Comparison of ENCODE assay signal across 11 cellular contexts in genomic region chr1:202017385-202018225, GRCh38. TPM values are rescaled to one million over a fixed set of nuclear protein-coding genes. Genes with fewer than 3 reads are reported as not detected.
DNase-seq lines count a peak whose midpoint lies in the region; ATAC-seq, FAIRE-seq and TF ChIP-seq lines count a peak whose summit lies in the region.
"Had no signal": no experiment of that assay in that cellular context is flagged by ENCODE, and none has a peak within 500 bp of the region (broad histone marks: within the 10 kb centered on the region; RNA-seq: fewer than 3 reads in every experiment).

No MANE protein-coding gene starts in this region.

- H2BK120ac ChIP-seq in H1 (replicated peaks; ENCODE audit: low read depth, low read length) = no peak overlapping the region

- H3K4me3 ChIP-seq in H1 (ENCODE audit: extremely low read depth in 1 of 4, insufficient read depth in 2 of 4, low read depth in 3 of 4, low read length in 4 of 4) (no peak overlapping the region), pancreas (peak overlapping the region in 2 of 4 donors; percentile 10 to 83), adrenal gland (no peak overlapping the region), ascending aorta (no peak overlapping the region)

- DNase-seq in DMS79 (lab: John Stamatoyannopoulos, UW) = peak; percentile 71
- DNase-seq in NCI-H2029 treated with DMSO at 0.1 percent for 48 hours (lab: John Stamatoyannopoulos, UW) = peak; percentile 67
- no peak for DNase-seq in H1 (ENCODE audit: low read depth in 1 of 2, low spot score in 2 of 2)
- peak; percentile 56 to 82 (median 72) for DNase-seq in pancreas
- DNase-seq in adrenal gland = no peak
- no peak for DNase-seq in activated gamma-delta T cell treated with Interleukin-2 at 50 U/mL for 16 hours
- no peak for DNase-seq in ascending aorta (ENCODE audit: low spot score in 2 of 2)
- no peak for DNase-seq in H54 (ENCODE audit: insufficient read length, low spot score)
- DNase-seq: activated T-cell treated with anti-CD3 and anti-CD28 coated beads, Interleukin-2, amount 50 U/mL, for 72 hours; NCI-H1048 had no signal

- H3K79me1 ChIP-seq in H1 (ENCODE audit: low read depth, low read length) = no peaks in the 10 kb centered on the region

- H3K36me3 ChIP-seq in H1 (ENCODE audit: control insufficient read depth in 2 of 4, insufficient read depth in 4 of 4, low read length in 3 of 4) (peaks cover 8 to 33% (median 16%) of the 10 kb centered on the region in 4 experiments; a peak in 7 of 8 replicates), pancreas (peaks cover 5 to 40% (median 13%) of the 10 kb centered on the region in 3 donors), adrenal gland (replicated peaks in 1 of 2) (no peaks in the 10 kb centered on the region), ascending aorta (no peaks in the 10 kb centered on the region)

- FAIRE-seq in H1 (lab: Jason Lieb, UNC) (no peak), pancreas (lab: Jason Lieb, UNC) (no peak), H54 (lab: Jason Lieb, UNC) (no peak)

- no peak overlapping the region; the same call in 1 of the 2 replicates for H2AK5ac ChIP-seq in H1 (ENCODE audit: low read depth, low read length)

- intact Hi-C loops in pancreas (cut with DNase I) (no loop called here), adrenal gland (cut with DNase I) (no loop called here), ascending aorta (cut with DNase I) (no loop called here)

- POLR2A ChIA-PET in H1 (lab: Charles Lee; ENCODE audit: partially characterized antibody) = interaction anchor here (0.6 to 6.9 kb wide), 9 partner anchors 7 to 128 kb away, joined by 3 to 33 read pairs (median 5); partner anchors contain the start of gene ELF3

- H3K4me1 ChIP-seq in H1 (replicated peaks in 1 of 4; ENCODE audit: control insufficient read depth in 3 of 4, insufficient read depth in 4 of 4, low read length in 3 of 4) (peaks cover 0 to 13% (median 2%) of the 10 kb centered on the region in 4 experiments; a peak in 5 of 7 replicates), pancreas (peaks cover 31 to 43% (median 37%) of the 10 kb centered on the region in 3 donors), adrenal gland (replicated peaks in 1 of 2) (peaks cover 0 to 5% of the 10 kb centered on the region in 2 donors), ascending aorta (no peaks in the 10 kb centered on the region)

- H4K20me1 ChIP-seq in H1 (replicated peaks in 1 of 2; ENCODE audit: control insufficient read depth in 1 of 2, insufficient read depth in 2 of 2, low read length in 2 of 2) = no peaks in the 10 kb centered on the region

- H4K5ac ChIP-seq in H1 (ENCODE audit: insufficient read length, low read depth, low read length) = no peak overlapping the region

- CTCF ChIA-PET in H1 (lab: Charles Lee; ENCODE audit: partially characterized antibody) = interaction anchor here (0.8 to 27.9 kb wide), 13 partner anchors 7 to 137 kb away, joined by 3 to 1014 read pairs (median 3); partner anchors contain the start of genes ELF3 and GPR37L1

- no peak for TF ChIP-seq EP300 in H1 (IDR thresholded peaks at IDR 0.05; ENCODE audit: borderline replicate concordance in 1 of 2, low read depth in 2 of 2, low read length in 2 of 2)

- peak; percentile 30 to 38 (median 34) for ATAC-seq in pancreas
- ATAC-seq: activated T-cell treated with anti-CD3 and anti-CD28 coated beads, Interleukin-2, amount 50 U/mL, for 72 hours had no signal

- H3K79me2 ChIP-seq in H1 (ENCODE audit: control insufficient read depth in 1 of 2, insufficient read depth in 2 of 2, low read length in 2 of 2) = no peaks in the 10 kb centered on the region

- H2AFZ ChIP-seq in H1 (ENCODE audit: low read length) = no peak overlapping the region

- H4K91ac ChIP-seq in H1 (replicated peaks; ENCODE audit: insufficient read length, low read length) = peak overlapping the region; percentile 89

- H2BK20ac ChIP-seq in H1 (ENCODE audit: low read length) = no peak overlapping the region

- no peak overlapping the region for H2BK12ac ChIP-seq in H1 (ENCODE audit: low read depth, low read length)

- H2BK15ac ChIP-seq in H1 (ENCODE audit: low read length) = no peak overlapping the region

- no peak overlapping the region for H3K27ac ChIP-seq in H1 (ENCODE audit: low read depth, low read length)
- H3K27ac ChIP-seq in pancreas = peak overlapping the region; percentile 68 to 97 (median 82)
- H3K27ac ChIP-seq in adrenal gland = no peak overlapping the region
- H3K27ac ChIP-seq in ascending aorta = no peak overlapping the region

- no peaks in the 10 kb centered on the region for H3K9me3 ChIP-seq in H1 (ENCODE audit: insufficient read depth in 2 of 2, low read depth in 1 of 2, low read length in 1 of 2)
- H3K9me3 ChIP-seq in pancreas = no peaks in the 10 kb centered on the region
- no peaks in the 10 kb centered on the region for H3K9me3 ChIP-seq in adrenal gland (replicated peaks in 1 of 3)
- no peaks in the 10 kb centered on the region for H3K9me3 ChIP-seq in ascending aorta

- H2BK5ac ChIP-seq in H1 (ENCODE audit: low read depth, low read length) = peak overlapping the region; percentile 57; the same call in 1 of the 2 replicates

- H4K8ac ChIP-seq in H1 (ENCODE audit: extremely low read depth, insufficient read depth, low read length) = no peak overlapping the region; the same call in 1 of the 2 replicates

- no peak for TF ChIP-seq RAD21 in H1 (IDR thresholded peaks at IDR 0.05 in 1 of 2, conservative IDR thresholded peaks at IDR 0.05 in 1 of 2; ENCODE audit: low read depth in 2 of 2, low read length in 2 of 2)

- no peak overlapping the region for H3K23ac ChIP-seq in H1 (ENCODE audit: insufficient read length)

- TF ChIP-seq POLR2A in H1 (IDR thresholded peaks at IDR 0.05; ENCODE audit: control extremely low read depth in 1 of 2, low read depth in 2 of 2, low read length in 2 of 2) = no peak
- no peak for TF ChIP-seq POLR2A in adrenal gland (IDR thresholded peaks at IDR 0.05)
- no peak for TF ChIP-seq POLR2A in H54 (IDR thresholded peaks at IDR 0.05; ENCODE audit: low read depth, low read length)

- H3K56ac ChIP-seq in H1 (replicated peaks; ENCODE audit: insufficient read length, low read depth, low read length) = no peak overlapping the region

- H3K9ac ChIP-seq in H1 (replicated peaks in 1 of 4; ENCODE audit: extremely low read depth in 1 of 4, low read depth in 3 of 4, low read length in 3 of 4) = no peak overlapping the region

- 89% methylated on average over 24 of the region's 24 CpGs; no CpG with 5 or more reads in 1 of the 2 experiments for WGBS in H1 (ENCODE audit: extremely low coverage in 1 of 2, insufficient coverage in 1 of 2, insufficient read length in 1 of 2, insufficient replicate concordance in 2 of 2, low coverage in 1 of 2, low lambda C conversion rate in 2 of 2, missing lambda C conversion rate in 1 of 2), 2 experiments
- 55 to 57% methylated on average over 24 of the region's 24 CpGs for WGBS in pancreas, 2 donors
- WGBS in adrenal gland, 4 donors = 81 to 91% (median 90%) methylated on average over 20 to 24 of the region's 24 CpGs

- H3K4me2 ChIP-seq in H1 (ENCODE audit: insufficient read depth in 1 of 2, low read depth in 2 of 2, low read length in 2 of 2) = 0 out of 4 replicates have a peak overlapping the region, but pooled peaks of 1 of the 2 experiments have one; percentile 1

- no peak overlapping the region for H3K14ac ChIP-seq in H1 (ENCODE audit: insufficient read length)

- no peak for TF ChIP-seq CTCF in H1 (IDR thresholded peaks at IDR 0.05; ENCODE audit: control extremely low read depth in 1 of 3, insufficient read depth in 1 of 3, low read depth in 1 of 3, low read length in 3 of 3)
- TF ChIP-seq CTCF in pancreas (IDR thresholded peaks at IDR 0.05) = no peak
- TF ChIP-seq CTCF in adrenal gland (IDR thresholded peaks at IDR 0.05) = no peak
- no peak for TF ChIP-seq CTCF in ascending aorta (IDR thresholded peaks at IDR 0.05)

- no peaks in the 10 kb centered on the region for H3K23me2 ChIP-seq in H1 (ENCODE audit: low read depth, low read length)

- no peak overlapping the region for H3K4ac ChIP-seq in H1 (replicated peaks; ENCODE audit: insufficient read length, low read depth, low read length)

- H3K18ac ChIP-seq in H1 (ENCODE audit: extremely low read depth, low read length) = 0 out of 2 replicates have a peak overlapping the region, but pooled peaks have one; percentile 78

- H3K27me3 ChIP-seq in H1 (replicated peaks in 1 of 4; ENCODE audit: control insufficient read depth in 3 of 4, extremely low read depth in 1 of 4, insufficient read depth in 3 of 4, low read length in 3 of 4) (no peaks in the 10 kb centered on the region), pancreas (no peaks in the 10 kb centered on the region), adrenal gland (no peaks in the 10 kb centered on the region), ascending aorta (no peaks in the 10 kb centered on the region)

TF ChIP-seq in H1, 55 proteins besides CTCF, POLR2A, EP300 and RAD21 (continues in another document):
- no peak for TF ChIP-seq RBBP5 (IDR thresholded peaks at IDR 0.05; ENCODE audit: borderline replicate concordance, low read depth, low read length)

RNA-seq across cellular contexts. Expression of gene ELF3, which starts 7.2 kb away (rescaled TPM):
- total RNA-seq in H1 (2021; fragmentation: NEBNext Ultra II Directional; extraction: Animal tissue kit (Norgen Biotek cat#: 25700)) = 15.6 and 17.3 TPM in 2 replicates
- polyA plus RNA-seq in H1 (2011; rRNA removed) (25.0 and 32.0 TPM in 2 replicates), pancreas (100 to 1,000 TPM; 284 to 447 TPM), adrenal gland (1 to 10 TPM in 2 of 3 donors, not detected in 1; 1.0 to 1.4 TPM)
- 28.5 TPM for polyA plus RNA-seq in H1 (2011; cell fraction: cytosol; rRNA removed)
- 67.2 TPM for polyA plus RNA-seq in H1 (2011; cell fraction: nucleus; rRNA removed)
- polyA plus RNA-seq in H1 (2012, experiment 1 of 2) = 19.0 to 24.5 TPM (median 23.7 TPM) in 4 replicates
- polyA plus RNA-seq in H1 (2012, experiment 2 of 2) = 23.1 TPM
- 3.6 TPM for polyA plus RNA-seq in H1 (2013, experiment 1 of 2)
- polyA plus RNA-seq in H1 (2013, experiment 2 of 2) = 3.4 TPM
- 34.1 and 39.4 TPM in 2 replicates for polyA minus RNA-seq in H1 (2011; rRNA and poly(A)+ RNA removed)
- polyA minus RNA-seq in H1 (2011; cell fraction: cytosol; rRNA and poly(A)+ RNA removed) = 26.3 TPM
- polyA minus RNA-seq in H1 (2011; cell fraction: nucleus; rRNA and poly(A)+ RNA removed) = 37.4 TPM
- total RNA-seq in pancreas (100 to 1,000 TPM in 5 of 6 donors, 10 to 100 TPM in 1; 99.3 to 278 (median 158) TPM), adrenal gland (under 1 TPM in 6 of 8 donors, not detected in 2; 0.06 to 0.51 (median 0.45) TPM), ascending aorta (0.96 TPM)
- total RNA-seq: myocyte had no signal

RNA-seq across cellular contexts. Expression of gene RNPEP, which starts 35.2 kb away (rescaled TPM):
- total RNA-seq in H1 (2021; fragmentation: NEBNext Ultra II Directional; extraction: Animal tissue kit (Norgen Biotek cat#: 25700)) = 45.2 and 51.1 TPM in 2 replicates
- polyA plus RNA-seq in H1 (2011; rRNA removed) (34.1 and 47.0 TPM in 2 replicates), pancreas (10 to 100 TPM; 29.0 to 43.5 TPM), adrenal gland (10 to 100 TPM; 43.8 to 59.6 (median 46.7) TPM)
- polyA plus RNA-seq in H1 (2011; cell fraction: cytosol; rRNA removed) = 35.4 TPM
- polyA plus RNA-seq in H1 (2011; cell fraction: nucleus; rRNA removed) = 55.7 TPM
- polyA plus RNA-seq in H1 (2012, experiment 1 of 2) = 45.9 to 70.9 TPM (median 49.9 TPM) in 4 replicates
- polyA plus RNA-seq in H1 (2012, experiment 2 of 2) = 63.1 TPM
- 32.3 TPM for polyA plus RNA-seq in H1 (2013, experiment 1 of 2)
- polyA plus RNA-seq in H1 (2013, experiment 2 of 2) = 33.6 TPM
- polyA minus RNA-seq in H1 (2011; rRNA and poly(A)+ RNA removed) = 40.7 and 45.9 TPM in 2 replicates
- 23.0 TPM for polyA minus RNA-seq in H1 (2011; cell fraction: cytosol; rRNA and poly(A)+ RNA removed)
- polyA minus RNA-seq in H1 (2011; cell fraction: nucleus; rRNA and poly(A)+ RNA removed) = 17.4 TPM
- total RNA-seq in pancreas (10 to 100 TPM; 19.8 to 37.6 (median 26.5) TPM), adrenal gland (10 to 100 TPM; 46.0 to 99.6 (median 69.7) TPM), ascending aorta (106 TPM)

Comparison
In these comparisons a context has a peak if more than half of its experiments do, and no peak if none do; other contexts are left out.
1. DNase-seq: peak in DMS79 (single experiment), NCI-H2029 treated with DMSO at 0.1 percent for 48 hours (single experiment) and pancreas (6 of 6); none in H1 (0 of 2), adrenal gland (0 of 7), activated gamma-delta T cell treated with Interleukin-2 at 50 U/mL for 16 hours (single experiment), ascending aorta (0 of 2) and H54 (single experiment).
2. H3K27ac ChIP-seq: peak in pancreas (4 of 4); none in H1 (single experiment), adrenal gland (0 of 5) and ascending aorta (0 of 2).